Comparison of ENCODE assay signal across 19 cellular contexts in genomic region chr5:180344393-180344999, GRCh38. TPM values are rescaled to one million over a fixed set of nuclear protein-coding genes. Genes with fewer than 3 reads are reported as not detected.
DNase-seq lines count a peak whose midpoint lies in the region; ATAC-seq, FAIRE-seq and TF ChIP-seq lines count a peak whose summit lies in the region.
"Had no signal": no experiment of that assay in that cellular context is flagged by ENCODE, and none has a peak within 500 bp of the region (broad histone marks: within the 10 kb centered on the region; RNA-seq: fewer than 3 reads in every experiment).

No MANE protein-coding gene starts in this region.

- H3K36me3 Mint-ChIP-seq in activated T-cell treated with anti-CD3 and anti-CD28 coated beads, Interleukin-2, amount 50 U/mL, for 24 hours (ENCODE audit: low read depth), result no peaks in the 10 kb centered on the region
- no peaks in the 10 kb centered on the region for H3K36me3 Mint-ChIP-seq in activated CD8-positive, alpha-beta T cell treated with anti-CD3 and anti-CD28 coated beads, Interleukin-2, amount 10 ng/mL, durations not matched to agents 7 days and 5 days (ENCODE audit: low read depth)

- no peaks in the 10 kb centered on the region for H3K4me1 Mint-ChIP-seq in activated T-cell treated with anti-CD3 and anti-CD28 coated beads, Interleukin-2, amount 50 U/mL, for 24 hours (ENCODE audit: low read depth)
- no peaks in the 10 kb centered on the region for H3K4me1 Mint-ChIP-seq in activated CD8-positive, alpha-beta T cell treated with anti-CD3 and anti-CD28 coated beads, Interleukin-2, amount 10 ng/mL, durations not matched to agents 7 days and 5 days (ENCODE audit: low read depth)

- no peak for ATAC-seq in activated CD8-positive, alpha-beta T cell treated with anti-CD3 and anti-CD28 coated beads, Interleukin-2, amount 10 ng/mL, durations not matched to agents 7 days and 5 days
- ATAC-seq: K562, Panc1 had no signal

- no peaks in the 10 kb centered on the region; the same call in 1 of the 2 replicates for H3K9me3 ChIP-seq in HUES6 (ENCODE audit: control insufficient read depth, insufficient read depth, low read depth, low read length)
- H3K9me3 ChIP-seq in H1 (ENCODE audit: insufficient read depth in 2 of 2, low read depth in 1 of 2, low read length in 1 of 2), result no peaks in the 10 kb centered on the region
- H3K9me3 ChIP-seq in neuronal stem cell (replicated peaks in 1 of 2; ENCODE audit: control insufficient read depth in 2 of 2, insufficient read depth in 1 of 2, low read depth in 1 of 2, low read length in 2 of 2), result no peaks in the 10 kb centered on the region
- no peaks in the 10 kb centered on the region for H3K9me3 ChIP-seq in sigmoid colon

- H3K4me2 ChIP-seq in H1 (ENCODE audit: insufficient read depth in 1 of 2, low read depth in 2 of 2, low read length in 2 of 2), result peak overlapping the region; percentile 73 to 81
- H3K4me2 ChIP-seq in neuronal stem cell (ENCODE audit: insufficient read depth, low read length, poor library complexity, severe bottlenecking), result no peak overlapping the region

- H3K27ac ChIP-seq in HUES6 (ENCODE audit: low read depth, low read length), result peak overlapping the region; percentile 86; the same call in 1 of the 2 replicates
- H3K27ac ChIP-seq in H1 (ENCODE audit: low read depth, low read length), result peak overlapping the region; percentile 20; the same call in 1 of the 2 replicates
- no peak overlapping the region for H3K27ac ChIP-seq in neuronal stem cell (replicated peaks; ENCODE audit: low read length)
- peak overlapping the region in 1 of 4 donors; percentile 52 for H3K27ac ChIP-seq in sigmoid colon
- H3K27ac ChIP-seq: SK-N-MC had no signal

- no peaks in the 10 kb centered on the region for H3K9me3 Mint-ChIP-seq in activated T-cell treated with anti-CD3 and anti-CD28 coated beads, Interleukin-2, amount 50 U/mL, for 24 hours
- no peaks in the 10 kb centered on the region for H3K9me3 Mint-ChIP-seq in activated CD8-positive, alpha-beta T cell treated with anti-CD3 and anti-CD28 coated beads, Interleukin-2, amount 10 ng/mL, durations not matched to agents 7 days and 5 days (ENCODE audit: insufficient read depth)

- H2BK15ac ChIP-seq in H1 (ENCODE audit: low read length) (peak overlapping the region; percentile 90; the same call in 1 of the 2 replicates), neuronal stem cell (ENCODE audit: low read length) (no peak overlapping the region)

- H2BK120ac ChIP-seq in H1 (replicated peaks; ENCODE audit: low read depth, low read length), result peak overlapping the region; percentile 12
- H2BK120ac ChIP-seq in neuronal stem cell (ENCODE audit: low read depth, low read length), result no peak overlapping the region

- no peak for TF ChIP-seq CTCF in H1 (IDR thresholded peaks at IDR 0.05; ENCODE audit: control extremely low read depth in 1 of 3, insufficient read depth in 1 of 3, low read depth in 1 of 3, low read length in 3 of 3)
- TF ChIP-seq CTCF in sigmoid colon (IDR thresholded peaks at IDR 0.05), result no peak

- CTCF ChIA-PET in H1 (lab: Charles Lee; ENCODE audit: partially characterized antibody), result interaction anchor here (0.8 to 4.7 kb wide), 8 partner anchors 13 to 142 kb away, joined by 3 to 30 read pairs (median 6); no protein-coding TSS in a partner anchor
- CTCF ChIA-PET in activated CD8-positive, alpha-beta T cell treated with anti-CD3 and anti-CD28 coated beads, Interleukin-2, amount 10 ng/mL, durations not matched to agents 7 days and 5 days (lab: Charles Lee), result interaction anchor here (1.0 to 3.3 kb wide), 4 partner anchors 16 to 63 kb away, joined by 3 to 11 read pairs (median 6); no protein-coding TSS in a partner anchor

- H3K4ac ChIP-seq in H1 (replicated peaks; ENCODE audit: insufficient read length, low read depth, low read length) (peak overlapping the region; percentile 22), neuronal stem cell (ENCODE audit: low read length) (no peak overlapping the region)

- H3K36me3 ChIP-seq in HUES6 (ENCODE audit: control insufficient read depth, insufficient read depth, low read length) (peaks cover 17% of the 10 kb centered on the region), H1 (ENCODE audit: control insufficient read depth in 2 of 4, insufficient read depth in 4 of 4, low read length in 3 of 4) (no peaks in the 10 kb centered on the region; a peak in 1 of 8 replicates), neuronal stem cell (replicated peaks in 1 of 2; ENCODE audit: control insufficient read depth in 2 of 2, insufficient read depth in 2 of 2, low read length in 2 of 2) (peaks cover 0 to 1% of the 10 kb centered on the region in 2 donors), sigmoid colon (no peaks in the 10 kb centered on the region)

- peak in 1 of 2 experiments; percentile 14; a peak in 1 of 3 replicates for TF ChIP-seq POLR2A in H1 (IDR thresholded peaks at IDR 0.05; ENCODE audit: control extremely low read depth in 1 of 2, low read depth in 2 of 2, low read length in 2 of 2)
- TF ChIP-seq POLR2A in sigmoid colon (IDR thresholded peaks at IDR 0.05), result no peak

- DNase-seq in 8988T, result peak; percentile 18
- no peak for DNase-seq in H1 (ENCODE audit: low read depth in 1 of 2, low spot score in 2 of 2)
- no peak for DNase-seq in neuronal stem cell (ENCODE audit: low spot score)
- no peak for DNase-seq in activated T-cell treated with anti-CD3 and anti-CD28 coated beads, Interleukin-2, amount 50 U/mL, for 24 hours
- no peak for DNase-seq in activated CD8-positive, alpha-beta T cell treated with anti-CD3 and anti-CD28 coated beads, Interleukin-2, amount 10 ng/mL, durations not matched to agents 7 days and 5 days
- no peak for DNase-seq in sigmoid colon
- no peak for DNase-seq in DMS53 treated with DMSO at 0.1 percent for 48 hours (lab: John Stamatoyannopoulos, UW; ENCODE audit: unreplicated experiment)
- DNase-seq: DMS153, HCEC 1CT, NCI-H1417 treated with DMSO at 0.1 percent for 48 hours, NCI-H2081 treated with DMSO at 0.1 percent for 48 hours, NCI-H510A, NCI-H82 had no signal

- H3K9ac ChIP-seq in HUES6 (ENCODE audit: low read length) (peak overlapping the region; percentile 81), H1 (replicated peaks in 1 of 4; ENCODE audit: extremely low read depth in 1 of 4, low read depth in 3 of 4, low read length in 3 of 4) (no peak overlapping the region), neuronal stem cell (ENCODE audit: low read depth, low read length, poor library complexity) (no peak overlapping the region)

- H3K79me2 ChIP-seq in H1 (ENCODE audit: control insufficient read depth in 1 of 2, insufficient read depth in 2 of 2, low read length in 2 of 2), result peaks cover 7 to 72% of the 10 kb centered on the region in 2 experiments; a peak in 3 of 4 replicates

- FAIRE-seq in H1 (lab: Jason Lieb, UNC), result no peak
- FAIRE-seq: A204.1, GM19239, K562 had no signal

- H3K56ac ChIP-seq in H1 (replicated peaks; ENCODE audit: insufficient read length, low read depth, low read length), result no peak overlapping the region

- H3K23me2 ChIP-seq in H1 (ENCODE audit: low read depth, low read length), result peaks cover 2% of the 10 kb centered on the region; the same call in 1 of the 2 replicates

- no peak overlapping the region for H3K23ac ChIP-seq in H1 (ENCODE audit: insufficient read length)
- H3K23ac ChIP-seq in neuronal stem cell (ENCODE audit: low read depth, low read length, poor library complexity), result no peak overlapping the region

- TF ChIP-seq RAD21 in H1 (IDR thresholded peaks at IDR 0.05 in 1 of 2, conservative IDR thresholded peaks at IDR 0.05 in 1 of 2; ENCODE audit: low read depth in 2 of 2, low read length in 2 of 2), result no peak

- no peak for TF ChIP-seq EP300 in H1 (IDR thresholded peaks at IDR 0.05; ENCODE audit: borderline replicate concordance in 1 of 2, low read depth in 2 of 2, low read length in 2 of 2)
- no peak for TF ChIP-seq EP300 in sigmoid colon (IDR thresholded peaks at IDR 0.05)

- peak overlapping the region; percentile 98 for H2BK20ac ChIP-seq in H1 (ENCODE audit: low read length)

- H2BK5ac ChIP-seq in H1 (ENCODE audit: low read depth, low read length), result peak overlapping the region; percentile 99
- H2BK5ac ChIP-seq in neuronal stem cell (ENCODE audit: low read length), result no peak overlapping the region

- peak overlapping the region; percentile 93 for H4K91ac ChIP-seq in H1 (replicated peaks; ENCODE audit: insufficient read length, low read length)
- H4K91ac ChIP-seq in neuronal stem cell (ENCODE audit: low read depth, low read length, poor library complexity), result no peak overlapping the region

- no peak overlapping the region for H3K27ac Mint-ChIP-seq in activated T-cell treated with anti-CD3 and anti-CD28 coated beads, Interleukin-2, amount 50 U/mL, for 24 hours
- no peak overlapping the region for H3K27ac Mint-ChIP-seq in activated CD8-positive, alpha-beta T cell treated with anti-CD3 and anti-CD28 coated beads, Interleukin-2, amount 10 ng/mL, durations not matched to agents 7 days and 5 days

- peak overlapping the region; percentile 76 for H2AK5ac ChIP-seq in H1 (ENCODE audit: low read depth, low read length)
- H2AK5ac ChIP-seq in neuronal stem cell (ENCODE audit: low read depth, low read length), result peak overlapping the region; percentile 30

- intact Hi-C loops in sigmoid colon (cut with DNase I), result no loop called here

- no peak overlapping the region for H3K4me3 Mint-ChIP-seq in activated T-cell treated with anti-CD3 and anti-CD28 coated beads, Interleukin-2, amount 50 U/mL, for 24 hours
- no peak overlapping the region for H3K4me3 Mint-ChIP-seq in activated CD8-positive, alpha-beta T cell treated with anti-CD3 and anti-CD28 coated beads, Interleukin-2, amount 10 ng/mL, durations not matched to agents 7 days and 5 days

- H3K27me3 ChIP-seq in HUES6 (ENCODE audit: control insufficient read depth, insufficient read depth, low read length), result no peaks in the 10 kb centered on the region
- H3K27me3 ChIP-seq in H1 (replicated peaks in 1 of 4; ENCODE audit: control insufficient read depth in 3 of 4, extremely low read depth in 1 of 4, insufficient read depth in 3 of 4, low read length in 3 of 4), result no peaks in the 10 kb centered on the region
- no peaks in the 10 kb centered on the region for H3K27me3 ChIP-seq in neuronal stem cell (ENCODE audit: control insufficient read depth in 3 of 3, insufficient read depth in 3 of 3, low read depth in 1 of 3, low read length in 3 of 3)
- no peaks in the 10 kb centered on the region for H3K27me3 ChIP-seq in sigmoid colon

- H3K18ac ChIP-seq in H1 (ENCODE audit: extremely low read depth, low read length), result peak overlapping the region; percentile 96
- H3K18ac ChIP-seq in neuronal stem cell (ENCODE audit: low read length), result no peak overlapping the region

- POLR2A ChIA-PET in H1 (lab: Charles Lee; ENCODE audit: partially characterized antibody), result interaction anchor here (1.0 to 10.4 kb wide), 8 partner anchors 7 to 37 kb away, joined by 3 to 146 read pairs (median 4); partner anchors contain the start of gene GFPT2
- POLR2A ChIA-PET in activated CD8-positive, alpha-beta T cell treated with anti-CD3 and anti-CD28 coated beads, Interleukin-2, amount 10 ng/mL, durations not matched to agents 7 days and 5 days (lab: Charles Lee), result no interaction called here

- H4K8ac ChIP-seq in H1 (ENCODE audit: extremely low read depth, insufficient read depth, low read length), result no peak overlapping the region
- H4K8ac ChIP-seq in neuronal stem cell (ENCODE audit: low read depth, low read length), result no peak overlapping the region

- H4K20me1 ChIP-seq in H1 (replicated peaks in 1 of 2; ENCODE audit: control insufficient read depth in 1 of 2, insufficient read depth in 2 of 2, low read length in 2 of 2), result peaks cover 4% of the 10 kb centered on the region in 2 experiments

- H2AFZ ChIP-seq in H1 (ENCODE audit: low read length) (no peak overlapping the region), neuronal stem cell (ENCODE audit: low read length) (no peak overlapping the region)

- H2BK12ac ChIP-seq in H1 (ENCODE audit: low read depth, low read length), result peak overlapping the region; percentile 46
- no peak overlapping the region for H2BK12ac ChIP-seq in neuronal stem cell (ENCODE audit: low read length)

- peak overlapping the region; percentile 59 for H4K5ac ChIP-seq in H1 (ENCODE audit: insufficient read length, low read depth, low read length)

- H3K79me1 ChIP-seq in H1 (ENCODE audit: low read depth, low read length) (peaks cover 23% of the 10 kb centered on the region), neuronal stem cell (ENCODE audit: low read depth, low read length) (peaks cover 14% of the 10 kb centered on the region)

- peaks cover 16% of the 10 kb centered on the region for H3K27me3 Mint-ChIP-seq in activated T-cell treated with anti-CD3 and anti-CD28 coated beads, Interleukin-2, amount 50 U/mL, for 24 hours
- H3K27me3 Mint-ChIP-seq in activated CD8-positive, alpha-beta T cell treated with anti-CD3 and anti-CD28 coated beads, Interleukin-2, amount 10 ng/mL, durations not matched to agents 7 days and 5 days (ENCODE audit: low read depth), result peaks cover 7% of the 10 kb centered on the region

- H3K4me3 ChIP-seq in HUES6 (ENCODE audit: low read depth, low read length), result peak overlapping the region; percentile 46; the same call in 1 of the 2 replicates
- peak overlapping the region in 1 of 4 experiments; percentile 25; a peak in 1 of 8 replicates for H3K4me3 ChIP-seq in H1 (ENCODE audit: extremely low read depth in 1 of 4, insufficient read depth in 2 of 4, low read depth in 3 of 4, low read length in 4 of 4)
- peak overlapping the region in 1 of 2 donors; percentile 20 for H3K4me3 ChIP-seq in neuronal stem cell (ENCODE audit: low read length in 2 of 2)
- no peak overlapping the region for H3K4me3 ChIP-seq in sigmoid colon
- H3K4me3 ChIP-seq: K562, SK-N-MC had no signal

- WGBS in H1 (ENCODE audit: extremely low coverage in 1 of 2, insufficient coverage in 1 of 2, insufficient read length in 1 of 2, insufficient replicate concordance in 2 of 2, low coverage in 1 of 2, low lambda C conversion rate in 2 of 2, missing lambda C conversion rate in 1 of 2), 2 experiments, result 80% methylated on average over 13 of the region's 13 CpGs; no CpG with 5 or more reads in 1 of the 2 experiments
- WGBS in neuronal stem cell (ENCODE audit: extremely low coverage in 2 of 2, insufficient read length in 2 of 2, insufficient replicate concordance in 1 of 2), 2 donors, result no CpG with 5 or more reads among the region's 13 CpGs
- 92 to 93% methylated on average over 13 of the region's 13 CpGs for WGBS in sigmoid colon, 2 donors

- H3K14ac ChIP-seq in H1 (ENCODE audit: insufficient read length), result no peak overlapping the region
- H3K14ac ChIP-seq in neuronal stem cell (ENCODE audit: low read length), result no peak overlapping the region

- H3K4me1 ChIP-seq in HUES6 (ENCODE audit: control insufficient read depth, insufficient read depth, low read length), result peaks cover 80% of the 10 kb centered on the region
- H3K4me1 ChIP-seq in H1 (replicated peaks in 1 of 4; ENCODE audit: control insufficient read depth in 3 of 4, insufficient read depth in 4 of 4, low read length in 3 of 4), result peaks cover 36 to 63% (median 47%) of the 10 kb centered on the region in 4 experiments
- H3K4me1 ChIP-seq in neuronal stem cell (ENCODE audit: control insufficient read depth in 2 of 2, insufficient read depth in 1 of 2, low read depth in 1 of 2, low read length in 2 of 2), result peaks cover 12 to 13% of the 10 kb centered on the region in 2 donors
- H3K4me1 ChIP-seq in sigmoid colon, result peaks cover 0 to 21% (median 18%) of the 10 kb centered on the region in 4 donors

RNA-seq across cellular contexts. Expression of gene GFPT2, which starts 8.6 kb away (rescaled TPM):
- 141 and 143 TPM in 2 replicates for total RNA-seq in H1 (2021; fragmentation: NEBNext Ultra II Directional; extraction: Animal tissue kit (Norgen Biotek cat#: 25700))
- polyA plus RNA-seq in H1 (2011; rRNA removed) (83.7 and 90.0 TPM in 2 replicates), sigmoid colon (1 to 10 TPM; 1.2 to 6.6 (median 3.6) TPM)
- 101 TPM for polyA plus RNA-seq in H1 (2011; cell fraction: cytosol; rRNA removed)
- 136 TPM for polyA plus RNA-seq in H1 (2011; cell fraction: nucleus; rRNA removed)
- polyA plus RNA-seq in H1 (2012, experiment 1 of 2), result 78.6 to 104 TPM (median 83.3 TPM) in 4 replicates
- polyA plus RNA-seq in H1 (2012, experiment 2 of 2), result 47.5 TPM
- polyA plus RNA-seq in H1 (2013, experiment 1 of 2), result 73.7 TPM
- polyA plus RNA-seq in H1 (2013, experiment 2 of 2), result 66.5 TPM
- polyA minus RNA-seq in H1 (2011; rRNA and poly(A)+ RNA removed), result 118 and 127 TPM in 2 replicates
- 56.6 TPM for polyA minus RNA-seq in H1 (2011; cell fraction: cytosol; rRNA and poly(A)+ RNA removed)
- 80.8 TPM for polyA minus RNA-seq in H1 (2011; cell fraction: nucleus; rRNA and poly(A)+ RNA removed)
- polyA plus RNA-seq in neuronal stem cell (2013, experiment 1 of 2), result 17.6 TPM
- 16.4 TPM for polyA plus RNA-seq in neuronal stem cell (2013, experiment 2 of 2)
- under 1 TPM in 1 of 2 experiments, not detected in 1; 0.13 TPM for total RNA-seq in activated CD8-positive, alpha-beta T cell treated with anti-CD3 and anti-CD28 coated beads, Interleukin-2, amount 10 ng/mL, durations not matched to agents 7 days and 5 days
- 10 to 100 TPM; 16.1 to 42.7 (median 21.7) TPM for total RNA-seq in sigmoid colon

RNA-seq across cellular contexts. Expression of gene MAPK9, which starts 52.6 kb away (rescaled TPM):
- 37.9 and 43.7 TPM in 2 replicates for total RNA-seq in H1 (2021; fragmentation: NEBNext Ultra II Directional; extraction: Animal tissue kit (Norgen Biotek cat#: 25700))
- polyA plus RNA-seq in H1 (2011; rRNA removed) (18.3 and 22.3 TPM in 2 replicates), sigmoid colon (10 to 100 TPM; 20.5 to 31.2 (median 27.3) TPM)
- 27.1 TPM for polyA plus RNA-seq in H1 (2011; cell fraction: cytosol; rRNA removed)
- 16.9 TPM for polyA plus RNA-seq in H1 (2011; cell fraction: nucleus; rRNA removed)
- 20.5 to 30.0 TPM (median 24.3 TPM) in 4 replicates for polyA plus RNA-seq in H1 (2012, experiment 1 of 2)
- polyA plus RNA-seq in H1 (2012, experiment 2 of 2), result 2.9 TPM
- polyA plus RNA-seq in H1 (2013, experiment 1 of 2), result 21.8 TPM
- 22.3 TPM for polyA plus RNA-seq in H1 (2013, experiment 2 of 2)
- polyA minus RNA-seq in H1 (2011; rRNA and poly(A)+ RNA removed), result 47.8 and 64.8 TPM in 2 replicates
- polyA minus RNA-seq in H1 (2011; cell fraction: cytosol; rRNA and poly(A)+ RNA removed), result 17.2 TPM
- polyA minus RNA-seq in H1 (2011; cell fraction: nucleus; rRNA and poly(A)+ RNA removed), result 28.5 TPM
- polyA plus RNA-seq in neuronal stem cell (2013, experiment 1 of 2), result 19.1 TPM
- polyA plus RNA-seq in neuronal stem cell (2013, experiment 2 of 2), result 20.1 TPM
- total RNA-seq in activated CD8-positive, alpha-beta T cell treated with anti-CD3 and anti-CD28 coated beads, Interleukin-2, amount 10 ng/mL, durations not matched to agents 7 days and 5 days, result 10 to 100 TPM; 42.6 to 44.6 TPM
- 10 to 100 TPM; 39.5 to 45.7 (median 41.4) TPM for total RNA-seq in sigmoid colon

Comparison
In these comparisons a context has a peak if more than half of its experiments do, and no peak if none do; other contexts are left out.
1. RNA of gene GFPT2, which starts 8.6 kb away (total RNA-seq): 141 to 143 TPM in H1 and 16.1 to 42.7 TPM in sigmoid colon; 0.13 TPM in activated CD8-positive, alpha-beta T cell treated with anti-CD3 and anti-CD28 coated beads, Interleukin-2, amount 10 ng/mL, durations not matched to agents 7 days and 5 days; every median in the first group is over 10 times any median in the second.